ENCODE assay signal across 8 cellular contexts in the genomic region with DNA sequence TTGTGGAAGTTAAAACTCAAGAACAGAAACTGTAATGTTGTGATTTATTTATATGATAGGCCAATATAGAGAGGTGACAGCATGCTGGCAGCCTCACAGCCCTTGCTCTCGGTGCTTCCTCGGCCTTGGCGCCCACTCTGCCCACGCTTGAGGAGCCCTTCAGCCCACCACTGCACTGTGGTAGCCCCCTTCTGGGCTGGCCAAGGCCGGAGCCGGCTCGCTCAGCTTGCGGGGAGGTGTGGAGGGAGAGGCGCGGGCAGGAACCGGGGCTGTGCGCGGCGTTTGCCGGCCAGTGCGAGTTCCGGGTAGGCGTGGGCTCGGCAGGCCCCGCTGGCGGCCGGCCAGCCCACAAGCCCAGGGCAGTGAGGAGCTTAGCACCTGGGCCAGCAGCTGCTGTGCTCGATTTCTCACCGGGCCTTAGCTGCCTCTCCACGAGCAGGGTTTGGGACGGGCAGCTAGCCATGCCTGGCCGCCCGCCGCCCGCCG.
DNase-seq lines count a peak whose midpoint lies in the region; ATAC-seq, FAIRE-seq and TF ChIP-seq lines count a peak whose summit lies in the region.

No MANE protein-coding gene starts in this region.

- no peaks in the 10 kb centered on the region for H3K79me2 ChIP-seq in K562 (ENCODE audit: control insufficient read depth, insufficient read depth, low read length)

- WGBS in K562 (ENCODE audit: insufficient coverage, low coverage, missing lambda C conversion rate) = 6% methylated on average over 3 of the region's 31 CpGs
- 0 to 3% methylated on average over 8 to 13 of the region's 31 CpGs for WGBS in testis, 2 donors

- no TSS peak for BruUV-seq in K562 (replicated peaks; lab: Mats Ljungman, UMichigan)

- TF ChIP-seq POLR2A in K562 (conservative IDR thresholded peaks at IDR 0.05) (no peak), testis (IDR thresholded peaks at IDR 0.05) (no peak)

- H3K36me3 ChIP-seq in K562 (ENCODE audit: control insufficient read depth, insufficient read depth, low read length) = no peaks in the 10 kb centered on the region
- H3K36me3 ChIP-seq in testis (ENCODE audit: low read depth, missing control alignments) = no peaks in the 10 kb centered on the region

- H3K9me3 ChIP-seq in K562 (replicated peaks; ENCODE audit: control insufficient read depth, insufficient read depth, low read depth, low read length) (no peaks in the 10 kb centered on the region; the same call in 1 of the 2 replicates), testis (no peaks in the 10 kb centered on the region)

- H3K27me3 ChIP-seq in K562 (ENCODE audit: control insufficient read depth in 2 of 2, insufficient read depth in 2 of 2, low read length in 2 of 2) (no peaks in the 10 kb centered on the region), testis (no peaks in the 10 kb centered on the region)

- POLR2A ChIA-PET in K562 (lab: Yijun Ruan, JAX) = interaction anchor here (1.0 kb wide), 1 partner anchor 16 kb away, joined by 3 read pairs; no protein-coding TSS in a partner anchor

- H3K4me2 ChIP-seq in K562 (ENCODE audit: insufficient read depth, low read length) = peak overlapping the region; percentile 35

- CTCF ChIA-PET in K562 (lab: Yijun Ruan, JAX; ENCODE audit: low intra/inter-chr PET ratio) = no interaction called here

- no peak for TF ChIP-seq EP300 in K562 (IDR thresholded peaks at IDR 0.05; ENCODE audit: low read length)

- no peaks in the 10 kb centered on the region for H4K20me1 ChIP-seq in K562 (replicated peaks; ENCODE audit: control insufficient read depth, insufficient read depth, low read length)

- H3K27ac ChIP-seq in K562 (ENCODE audit: extremely low read depth, low read depth, low read length) (no peak overlapping the region), testis (peak overlapping the region in 1 of 2 donors; percentile 44)

- TF ChIP-seq CTCF in K562 (IDR thresholded peaks at IDR 0.05 in 2 of 3, conservative IDR thresholded peaks at IDR 0.05 in 1 of 3; ENCODE audit: insufficient read depth in 2 of 3, low read depth in 1 of 3, low read length in 3 of 3) (no peak), testis (IDR thresholded peaks at IDR 0.05) (no peak)

- in situ Hi-C loops in K562 (cut with MboI) = no loop called here

- ATAC-seq in GM21423 (IDR thresholded peaks at IDR 0.05; ENCODE audit: unreplicated experiment) (peak; percentile 69), K562 (peak; percentile 94)

- no peaks in the 10 kb centered on the region for H3K9me1 ChIP-seq in K562 (ENCODE audit: control insufficient read depth, insufficient read depth, low read length)

- H3K4me1 ChIP-seq in K562 (replicated peaks in 1 of 2; ENCODE audit: control insufficient read depth in 2 of 2, insufficient read depth in 2 of 2, low read length in 2 of 2) (peaks cover 0 to 4% of the 10 kb centered on the region in 2 experiments; a peak in 1 of 5 replicates), testis (no peaks in the 10 kb centered on the region)

- FAIRE-seq in K562 (lab: Jason Lieb, UNC) = no peak

- intact Hi-C loops in K562 (cut with micrococcal nuclease) (no loop called here), testis (cut with DNase I; ENCODE audit: low total_unique reads) (no loop called here)

- peak overlapping the region; percentile 61 for H2AFZ ChIP-seq in K562 (ENCODE audit: low read depth, low read length)

- H3K9ac ChIP-seq in K562 (ENCODE audit: insufficient read depth in 1 of 2, low read depth in 2 of 2, low read length in 2 of 2) = peak overlapping the region in 1 of 2 experiments; percentile 84; a peak in 2 of 4 replicates

- TF ChIP-seq RAD21 in K562 (CRISPR knock-in tag; conservative IDR thresholded peaks at IDR 0.05 in 1 of 2, IDR thresholded peaks at IDR 0.05 in 1 of 2) = no peak

- peak overlapping the region; percentile 29; the same call in 1 of the 2 replicates for H3K4me3 ChIP-seq in K562
- peak overlapping the region; percentile 38 to 59 for H3K4me3 ChIP-seq in testis

- DNase-seq in COR-L47 (lab: John Stamatoyannopoulos, UW) (peak; percentile 59), NCI-H2196 (lab: John Stamatoyannopoulos, UW; ENCODE audit: unreplicated experiment) (peak; percentile 81), K562 (ENCODE audit: extremely low read depth in 1 of 4, low spot score in 3 of 4) (peak; percentile 8 to 67 (median 16)), kidney glomerular epithelial cell (lab: John Stamatoyannopoulos, UW) (peak; percentile 18), testis (peak; percentile 58), SW 1271 (lab: John Stamatoyannopoulos, UW) (no peak), GDM1 (lab: John Stamatoyannopoulos, UW) (no peak)

TF ChIP-seq in K562, 482 proteins besides CTCF, POLR2A, EP300 and RAD21 (continues in another document):
- TF ChIP-seq ZNF263 (CRISPR knock-in tag; IDR thresholded peaks at IDR 0.05; ENCODE audit: borderline replicate concordance) = no peak
- TF ChIP-seq, protein P1, sequence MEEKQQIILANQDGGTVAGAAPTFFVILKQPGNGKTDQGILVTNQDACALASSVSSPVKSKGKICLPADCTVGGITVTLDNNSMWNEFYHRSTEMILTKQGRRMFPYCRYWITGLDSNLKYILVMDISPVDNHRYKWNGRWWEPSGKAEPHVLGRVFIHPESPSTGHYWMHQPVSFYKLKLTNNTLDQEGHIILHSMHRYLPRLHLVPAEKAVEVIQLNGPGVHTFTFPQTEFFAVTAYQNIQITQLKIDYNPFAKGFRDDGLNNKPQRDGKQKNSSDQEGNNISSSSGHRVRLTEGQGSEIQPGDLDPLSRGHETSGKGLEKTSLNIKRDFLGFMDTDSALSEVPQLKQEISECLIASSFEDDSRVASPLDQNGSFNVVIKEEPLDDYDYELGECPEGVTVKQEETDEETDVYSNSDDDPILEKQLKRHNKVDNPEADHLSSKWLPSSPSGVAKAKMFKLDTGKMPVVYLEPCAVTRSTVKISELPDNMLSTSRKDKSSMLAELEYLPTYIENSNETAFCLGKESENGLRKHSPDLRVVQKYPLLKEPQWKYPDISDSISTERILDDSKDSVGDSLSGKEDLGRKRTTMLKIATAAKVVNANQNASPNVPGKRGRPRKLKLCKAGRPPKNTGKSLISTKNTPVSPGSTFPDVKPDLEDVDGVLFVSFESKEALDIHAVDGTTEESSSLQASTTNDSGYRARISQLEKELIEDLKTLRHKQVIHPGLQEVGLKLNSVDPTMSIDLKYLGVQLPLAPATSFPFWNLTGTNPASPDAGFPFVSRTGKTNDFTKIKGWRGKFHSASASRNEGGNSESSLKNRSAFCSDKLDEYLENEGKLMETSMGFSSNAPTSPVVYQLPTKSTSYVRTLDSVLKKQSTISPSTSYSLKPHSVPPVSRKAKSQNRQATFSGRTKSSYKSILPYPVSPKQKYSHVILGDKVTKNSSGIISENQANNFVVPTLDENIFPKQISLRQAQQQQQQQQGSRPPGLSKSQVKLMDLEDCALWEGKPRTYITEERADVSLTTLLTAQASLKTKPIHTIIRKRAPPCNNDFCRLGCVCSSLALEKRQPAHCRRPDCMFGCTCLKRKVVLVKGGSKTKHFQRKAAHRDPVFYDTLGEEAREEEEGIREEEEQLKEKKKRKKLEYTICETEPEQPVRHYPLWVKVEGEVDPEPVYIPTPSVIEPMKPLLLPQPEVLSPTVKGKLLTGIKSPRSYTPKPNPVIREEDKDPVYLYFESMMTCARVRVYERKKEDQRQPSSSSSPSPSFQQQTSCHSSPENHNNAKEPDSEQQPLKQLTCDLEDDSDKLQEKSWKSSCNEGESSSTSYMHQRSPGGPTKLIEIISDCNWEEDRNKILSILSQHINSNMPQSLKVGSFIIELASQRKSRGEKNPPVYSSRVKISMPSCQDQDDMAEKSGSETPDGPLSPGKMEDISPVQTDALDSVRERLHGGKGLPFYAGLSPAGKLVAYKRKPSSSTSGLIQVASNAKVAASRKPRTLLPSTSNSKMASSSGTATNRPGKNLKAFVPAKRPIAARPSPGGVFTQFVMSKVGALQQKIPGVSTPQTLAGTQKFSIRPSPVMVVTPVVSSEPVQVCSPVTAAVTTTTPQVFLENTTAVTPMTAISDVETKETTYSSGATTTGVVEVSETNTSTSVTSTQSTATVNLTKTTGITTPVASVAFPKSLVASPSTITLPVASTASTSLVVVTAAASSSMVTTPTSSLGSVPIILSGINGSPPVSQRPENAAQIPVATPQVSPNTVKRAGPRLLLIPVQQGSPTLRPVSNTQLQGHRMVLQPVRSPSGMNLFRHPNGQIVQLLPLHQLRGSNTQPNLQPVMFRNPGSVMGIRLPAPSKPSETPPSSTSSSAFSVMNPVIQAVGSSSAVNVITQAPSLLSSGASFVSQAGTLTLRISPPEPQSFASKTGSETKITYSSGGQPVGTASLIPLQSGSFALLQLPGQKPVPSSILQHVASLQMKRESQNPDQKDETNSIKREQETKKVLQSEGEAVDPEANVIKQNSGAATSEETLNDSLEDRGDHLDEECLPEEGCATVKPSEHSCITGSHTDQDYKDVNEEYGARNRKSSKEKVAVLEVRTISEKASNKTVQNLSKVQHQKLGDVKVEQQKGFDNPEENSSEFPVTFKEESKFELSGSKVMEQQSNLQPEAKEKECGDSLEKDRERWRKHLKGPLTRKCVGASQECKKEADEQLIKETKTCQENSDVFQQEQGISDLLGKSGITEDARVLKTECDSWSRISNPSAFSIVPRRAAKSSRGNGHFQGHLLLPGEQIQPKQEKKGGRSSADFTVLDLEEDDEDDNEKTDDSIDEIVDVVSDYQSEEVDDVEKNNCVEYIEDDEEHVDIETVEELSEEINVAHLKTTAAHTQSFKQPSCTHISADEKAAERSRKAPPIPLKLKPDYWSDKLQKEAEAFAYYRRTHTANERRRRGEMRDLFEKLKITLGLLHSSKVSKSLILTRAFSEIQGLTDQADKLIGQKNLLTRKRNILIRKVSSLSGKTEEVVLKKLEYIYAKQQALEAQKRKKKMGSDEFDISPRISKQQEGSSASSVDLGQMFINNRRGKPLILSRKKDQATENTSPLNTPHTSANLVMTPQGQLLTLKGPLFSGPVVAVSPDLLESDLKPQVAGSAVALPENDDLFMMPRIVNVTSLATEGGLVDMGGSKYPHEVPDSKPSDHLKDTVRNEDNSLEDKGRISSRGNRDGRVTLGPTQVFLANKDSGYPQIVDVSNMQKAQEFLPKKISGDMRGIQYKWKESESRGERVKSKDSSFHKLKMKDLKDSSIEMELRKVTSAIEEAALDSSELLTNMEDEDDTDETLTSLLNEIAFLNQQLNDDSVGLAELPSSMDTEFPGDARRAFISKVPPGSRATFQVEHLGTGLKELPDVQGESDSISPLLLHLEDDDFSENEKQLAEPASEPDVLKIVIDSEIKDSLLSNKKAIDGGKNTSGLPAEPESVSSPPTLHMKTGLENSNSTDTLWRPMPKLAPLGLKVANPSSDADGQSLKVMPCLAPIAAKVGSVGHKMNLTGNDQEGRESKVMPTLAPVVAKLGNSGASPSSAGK (IDR thresholded peaks at IDR 0.05) = peak; percentile 19; the same call in 1 of the 2 replicates
- TF ChIP-seq FOXA3 (CRISPR knock-in tag; conservative IDR thresholded peaks at IDR 0.05 in 1 of 2, IDR thresholded peaks at IDR 0.05 in 1 of 2) = no peak
- TF ChIP-seq CC2D1A (IDR thresholded peaks at IDR 0.05) = no peak
- no peak for TF ChIP-seq BRF1 (IDR thresholded peaks at IDR 0.05; ENCODE audit: borderline replicate concordance, extremely low read depth, insufficient read length)
- peak; percentile 88 for TF ChIP-seq NFIC (IDR thresholded peaks at IDR 0.05)
- 0 out of 2 replicates have a peak, but pooled peaks have one; percentile 34 for TF ChIP-seq RBFOX2 (IDR thresholded peaks at IDR 0.05; ENCODE audit: low read depth, low read length)
- TF ChIP-seq ZNF699 (CRISPR knock-in tag; IDR thresholded peaks at IDR 0.05; ENCODE audit: insufficient replicate concordance) = no peak

Comparison
In these comparisons a context has a peak if more than half of its experiments do, and no peak if none do; other contexts are left out.
1. DNase-seq: peak in COR-L47 (single experiment), NCI-H2196 (single experiment), K562 (4 of 4), kidney glomerular epithelial cell (single experiment) and testis (single experiment); none in SW 1271 (0 of 2) and GDM1 (single experiment).